2 cellular contexts compared by ENCODE assay signal in genomic region chr7:154795014-154795413, GRCh38.
TF ChIP-seq lines count a peak whose summit lies in the region.

No MANE protein-coding gene starts in this region.

TF ChIP-seq in HCT116, 20 proteins besides CTCF, POLR2A, EP300 and RAD21 (continued from another document):
- TF ChIP-seq ZBTB33 (IDR thresholded peaks at IDR 0.05; ENCODE audit: extremely low read depth, insufficient replicate concordance, low read length) (no peak), SRF (IDR thresholded peaks at IDR 0.05; ENCODE audit: low read depth) (no peak), EGR1 (IDR thresholded peaks at IDR 0.05; ENCODE audit: low read depth) (no peak), EZH2 (IDR thresholded peaks at IDR 0.05) (no peak)

TF ChIP-seq in WTC11, 78 proteins besides CTCF, POLR2A, EP300 and RAD21 (continued from another document):
- TF ChIP-seq GABPB1 (CRISPR knock-in tag; IDR thresholded peaks at IDR 0.05) = no peak
- no peak for TF ChIP-seq SMAD4 (CRISPR knock-in tag; IDR thresholded peaks at IDR 0.05)
- TF ChIP-seq NFYB (CRISPR knock-in tag; conservative IDR thresholded peaks at IDR 0.05; ENCODE audit: low read depth) = no peak
- TF ChIP-seq NFE2L1 (CRISPR knock-in tag; IDR thresholded peaks at IDR 0.05) = no peak
- no peak for TF ChIP-seq PREB (CRISPR knock-in tag; IDR thresholded peaks at IDR 0.05; ENCODE audit: borderline replicate concordance)
- TF ChIP-seq ATF6 (CRISPR knock-in tag; IDR thresholded peaks at IDR 0.05) = no peak
- TF ChIP-seq ETV6 (CRISPR knock-in tag; IDR thresholded peaks at IDR 0.05) = no peak
- no peak for TF ChIP-seq HMGXB4 (CRISPR knock-in tag; IDR thresholded peaks at IDR 0.05)
